1 cellular context compared by ENCODE assay signal in genomic region chr2:8627692-8628085, GRCh38.
TF ChIP-seq lines count a peak whose summit lies in the region.

No MANE protein-coding gene starts in this region.

TF ChIP-seq in HepG2, 621 proteins besides CTCF, POLR2A, EP300 and RAD21 (continued from another document and continues in another):
- no peak for TF ChIP-seq ZNF724P (CRISPR knock-in tag; IDR thresholded peaks at IDR 0.05; ENCODE audit: borderline replicate concordance)
- no peak for TF ChIP-seq TAF15 (IDR thresholded peaks at IDR 0.05; ENCODE audit: low read depth, low read length, poor library complexity, severe bottlenecking)
- TF ChIP-seq LRRFIP1 (CRISPR knock-in tag; conservative IDR thresholded peaks at IDR 0.05): 0 out of 2 replicates have a peak, but pooled peaks have one; percentile 59
- TF ChIP-seq CREB3 (CRISPR knock-in tag; IDR thresholded peaks at IDR 0.05): no peak
- peak; percentile 73 for TF ChIP-seq SKI (IDR thresholded peaks at IDR 0.05; ENCODE audit: partially characterized antibody)
- peak; percentile 72 for TF ChIP-seq ZGPAT (CRISPR knock-in tag; IDR thresholded peaks at IDR 0.05)
- 0 out of 2 replicates have a peak, but pooled peaks have one; percentile 18 for TF ChIP-seq SNAPC4 (CRISPR knock-in tag; IDR thresholded peaks at IDR 0.05)
- TF ChIP-seq RARG (CRISPR knock-in tag; IDR thresholded peaks at IDR 0.05; ENCODE audit: low read depth): no peak
- TF ChIP-seq PRDM15 (CRISPR knock-in tag; IDR thresholded peaks at IDR 0.05): no peak
- TF ChIP-seq ARID5B (CRISPR knock-in tag; IDR thresholded peaks at IDR 0.05): peak; percentile 78
- TF ChIP-seq TCF12 (IDR thresholded peaks at IDR 0.05): no peak
- 0 out of 2 replicates have a peak, but pooled peaks have one; percentile 58 for TF ChIP-seq TCF12 (CRISPR knock-in tag; IDR thresholded peaks at IDR 0.05)
- peak; percentile 95 for TF ChIP-seq ZMAT3 (CRISPR knock-in tag; conservative IDR thresholded peaks at IDR 0.05)
- TF ChIP-seq BCL6 (CRISPR knock-in tag; IDR thresholded peaks at IDR 0.05): peak; percentile 72
- TF ChIP-seq ZBTB7B (CRISPR knock-in tag; IDR thresholded peaks at IDR 0.05): peak; percentile 47
- TF ChIP-seq ATF6 (CRISPR knock-in tag; conservative IDR thresholded peaks at IDR 0.05): no peak
- peak; percentile 46 for TF ChIP-seq AGO1 (IDR thresholded peaks at IDR 0.05; ENCODE audit: low read depth, low read length, poor library complexity, severe bottlenecking)
- TF ChIP-seq NFE2L1 (CRISPR knock-in tag; IDR thresholded peaks at IDR 0.05; ENCODE audit: borderline replicate concordance): no peak
- peak; percentile 72 for TF ChIP-seq TEAD3 (CRISPR knock-in tag; optimal IDR thresholded peaks at IDR 0.05; ENCODE audit: borderline replicate concordance)
- peak; percentile 82; the same call in 1 of the 2 replicates for TF ChIP-seq ZNF558 (CRISPR knock-in tag; IDR thresholded peaks at IDR 0.05; ENCODE audit: borderline replicate concordance)
- peak; percentile 92 for TF ChIP-seq ZNF687 (CRISPR knock-in tag; IDR thresholded peaks at IDR 0.05)
- no peak; the same call in 2 of the 3 replicates for TF ChIP-seq MXI1 (IDR thresholded peaks at IDR 0.05; ENCODE audit: borderline replicate concordance, low read depth, low read length)
- 0 out of 2 replicates have a peak, but pooled peaks have one; percentile 38 for TF ChIP-seq ZNF709 (CRISPR knock-in tag; IDR thresholded peaks at IDR 0.05)
- 0 out of 2 replicates have a peak, but pooled peaks have one; percentile 57 for TF ChIP-seq SIN3A (IDR thresholded peaks at IDR 0.05; ENCODE audit: borderline replicate concordance, low read depth, low read length)
